In the genomic region with DNA sequence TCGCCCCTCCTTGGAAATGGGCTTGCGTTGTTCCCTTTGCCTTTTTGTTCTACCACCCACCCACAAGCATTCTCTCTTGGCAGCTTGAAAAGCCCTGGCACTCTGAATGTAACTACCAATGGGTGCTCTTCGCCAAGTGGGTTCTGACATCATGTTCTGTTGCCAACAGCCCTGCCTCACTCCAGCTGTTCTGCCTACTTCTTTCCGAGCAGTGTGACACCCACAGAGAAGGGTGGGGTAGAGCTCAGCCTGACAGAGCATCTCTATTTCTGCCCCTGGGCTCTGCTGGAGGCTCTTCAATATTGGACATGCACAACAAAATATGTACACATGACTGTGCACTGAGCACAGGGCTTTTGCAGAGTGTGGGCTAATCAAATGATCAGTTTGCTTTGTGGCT, we compare ENCODE assay signal across 14 cellular contexts. TPM values are rescaled to one million over a fixed set of nuclear protein-coding genes. Genes with fewer than 3 reads are reported as not detected.
DNase-seq lines count a peak whose midpoint lies in the region; ATAC-seq, FAIRE-seq and TF ChIP-seq lines count a peak whose summit lies in the region.
"Had no signal": no experiment of that assay in that cellular context is flagged by ENCODE, and none has a peak within 500 bp of the region (broad histone marks: within the 10 kb centered on the region; RNA-seq: fewer than 3 reads in every experiment).

No MANE protein-coding gene starts in this region.

- H4K20me1 ChIP-seq in keratinocyte (ENCODE audit: control insufficient read depth, extremely low read depth, insufficient read depth, low read length), result no peaks in the 10 kb centered on the region

- dilution Hi-C loops in keratinocyte (cut with MboI; ENCODE audit: extremely low pct_ligation_motif_present, low sequenced_read_pairs), result no loop called here

- H3K4me3 ChIP-seq in choroid plexus epithelial cell (ENCODE audit: low read depth, low read length) (no peak overlapping the region), keratinocyte (ENCODE audit: control insufficient read depth in 2 of 3, extremely low read depth in 1 of 3, insufficient read depth in 2 of 3, low read depth in 1 of 3, low read length in 3 of 3) (no peak overlapping the region)
- H3K4me3 ChIP-seq: cardiac muscle cell, skin epidermis, tibial artery had no signal

- FAIRE-seq in keratinocyte (lab: Jason Lieb, UNC), result peak; percentile 46

- no peaks in the 10 kb centered on the region for H3K9me3 ChIP-seq in keratinocyte (ENCODE audit: control insufficient read depth, low read depth, low read length)

- H3K27me3 Mint-ChIP-seq in stimulated activated naive CD8-positive, alpha-beta T cell treated with anti-CD3 and anti-CD28 coated beads, Interleukin-15, amount 100 ng/mL, for 72 hours, result peaks cover 58% of the 10 kb centered on the region

- H3K9me3 Mint-ChIP-seq in stimulated activated naive CD8-positive, alpha-beta T cell treated with anti-CD3 and anti-CD28 coated beads, Interleukin-15, amount 100 ng/mL, for 72 hours, result no peaks in the 10 kb centered on the region

- H3K79me2 ChIP-seq in keratinocyte (ENCODE audit: control insufficient read depth, insufficient read depth, low read length), result no peaks in the 10 kb centered on the region

- no peak overlapping the region for H3K27ac Mint-ChIP-seq in stimulated activated naive CD8-positive, alpha-beta T cell treated with anti-CD3 and anti-CD28 coated beads, Interleukin-15, amount 100 ng/mL, for 72 hours

- H3K4me1 Mint-ChIP-seq in stimulated activated naive CD8-positive, alpha-beta T cell treated with anti-CD3 and anti-CD28 coated beads, Interleukin-15, amount 100 ng/mL, for 72 hours, result peaks cover 12% of the 10 kb centered on the region

- H3K4me1 ChIP-seq in keratinocyte (ENCODE audit: control insufficient read depth, extremely low read depth, insufficient read depth, low read length), result peaks cover 27% of the 10 kb centered on the region

- no peaks in the 10 kb centered on the region for H3K27me3 ChIP-seq in keratinocyte (ENCODE audit: control insufficient read depth, extremely low read depth, insufficient read depth, low read length)
- H3K27me3 ChIP-seq: tibial artery had no signal

- peak overlapping the region; percentile 25 for H3K4me2 ChIP-seq in keratinocyte (ENCODE audit: control insufficient read depth, extremely low read depth, insufficient read depth, low read depth, low read length)

- ATAC-seq in stimulated activated naive CD8-positive, alpha-beta T cell treated with anti-CD3 and anti-CD28 coated beads, Interleukin-15, Interleukin-2, amounts not matched to agents 100 U/mL and 50 U/mL, for 24 hours, result peak; percentile 19
- ATAC-seq in stimulated activated naive CD8-positive, alpha-beta T cell treated with anti-CD3 and anti-CD28 coated beads, Interleukin-15, amount 100 ng/mL, for 72 hours, result no peak
- ATAC-seq in left lobe of liver (no peak), HG02938 (IDR thresholded peaks at IDR 0.05; ENCODE audit: unreplicated experiment) (no peak)

- DNase-seq in stimulated activated naive CD8-positive, alpha-beta T cell treated with anti-CD3 and anti-CD28 coated beads, Interleukin-15, Interleukin-2, amounts not matched to agents 100 U/mL and 50 U/mL, for 24 hours, result no peak
- no peak for DNase-seq in stimulated activated naive CD8-positive, alpha-beta T cell treated with anti-CD3 and anti-CD28 coated beads, Interleukin-15, amount 100 ng/mL, for 72 hours
- DNase-seq in choroid plexus epithelial cell (ENCODE audit: low read depth) (peak; percentile 32), keratinocyte (ENCODE audit: low read depth, low spot score) (peak; percentile 15), left lobe of liver (ENCODE audit: low spot score) (no peak), dermis blood vessel endothelial cell (no peak)
- no peak for DNase-seq in stimulated activated CD4-positive, alpha-beta T cell treated with anti-CD3 and anti-CD28 coated beads, Interleukin-2, amount 100 ng/mL, for 48 hours
- DNase-seq: DMS 273 treated with DMSO at 0.1 percent for 48 hours, NCI-H2107, tibial artery had no signal

- peaks cover 2% of the 10 kb centered on the region for H3K9me1 ChIP-seq in keratinocyte (ENCODE audit: control insufficient read depth, extremely low read depth, insufficient read depth, low read length)

- no peak overlapping the region for H3K9ac ChIP-seq in keratinocyte (ENCODE audit: control insufficient read depth, extremely low read depth, insufficient read depth, low read length)

- peak overlapping the region; percentile 39 for H3K27ac ChIP-seq in keratinocyte (ENCODE audit: control insufficient read depth, insufficient read depth, low read length)
- H3K27ac ChIP-seq: cardiac muscle cell, tibial artery had no signal

- no peaks in the 10 kb centered on the region for H3K36me3 ChIP-seq in keratinocyte (ENCODE audit: control insufficient read depth in 2 of 2, extremely low read depth in 1 of 2, insufficient read depth in 2 of 2, low read length in 2 of 2)
- H3K36me3 ChIP-seq: cardiac muscle cell, tibial artery had no signal

- no peak overlapping the region for H3K4me3 Mint-ChIP-seq in stimulated activated naive CD8-positive, alpha-beta T cell treated with anti-CD3 and anti-CD28 coated beads, Interleukin-15, amount 100 ng/mL, for 72 hours

- TF ChIP-seq CTCF in choroid plexus epithelial cell (conservative IDR thresholded peaks at IDR 0.05; ENCODE audit: low read depth, low read length), result no peak
- no peak for TF ChIP-seq CTCF in keratinocyte (optimal IDR thresholded peaks at IDR 0.05 in 1 of 3, IDR thresholded peaks at IDR 0.05 in 1 of 3, conservative IDR thresholded peaks at IDR 0.05 in 1 of 3; ENCODE audit: extremely low read depth in 1 of 3, insufficient read depth in 2 of 3, low read length in 3 of 3)

- H2AFZ ChIP-seq in keratinocyte (ENCODE audit: control insufficient read depth, low read length), result peak overlapping the region; percentile 41

RNA-seq across cellular contexts. Expression of a gene that starts 15.6 kb away (rescaled TPM):
- 18.0 to 35.4 TPM (median 23.6 TPM) in 3 replicates for polyA plus RNA-seq in keratinocyte
- 47.6 TPM for polyA plus RNA-seq in keratinocyte (2011; ENCODE audit: low read depth)
- polyA plus RNA-seq in keratinocyte (2011; cell fraction: cytosol; rRNA removed), result 11.3 and 18.6 TPM in 2 replicates
- 20.3 and 31.2 TPM in 2 replicates for polyA plus RNA-seq in keratinocyte (2011; cell fraction: nucleus; rRNA removed)
- polyA plus RNA-seq in keratinocyte (2012; ENCODE audit: low replicate concordance), result 13.1 and 21.2 TPM in 2 replicates
- polyA minus RNA-seq in keratinocyte, result 7.2 to 30.0 TPM (median 15.8 TPM) in 3 replicates
- 16.5 TPM for polyA minus RNA-seq in keratinocyte (2011; cell fraction: cytosol; rRNA and poly(A)+ RNA removed)
- polyA minus RNA-seq in keratinocyte (2011; cell fraction: nucleus; rRNA and poly(A)+ RNA removed), result 12.6 and 17.8 TPM in 2 replicates
- total RNA-seq in left lobe of liver, result 5.0 TPM
- total RNA-seq in dermis blood vessel endothelial cell, result 37.5 and 41.5 TPM in 2 replicates

RNA-seq across cellular contexts. Expression of a gene that starts 20.5 kb away (rescaled TPM):
- polyA plus RNA-seq in keratinocyte, result 0.03 TPM in 1 of 3 replicates, not detected in the others
- polyA plus RNA-seq in keratinocyte (2011; ENCODE audit: low read depth), result not detected
- polyA plus RNA-seq in keratinocyte (2011; cell fraction: cytosol; rRNA removed), result not detected in 2 replicates
- not detected in 2 replicates for polyA plus RNA-seq in keratinocyte (2011; cell fraction: nucleus; rRNA removed)
- polyA plus RNA-seq in keratinocyte (2012; ENCODE audit: low replicate concordance), result not detected in 2 replicates
- not detected in 3 replicates for polyA minus RNA-seq in keratinocyte
- polyA minus RNA-seq in keratinocyte (2011; cell fraction: cytosol; rRNA and poly(A)+ RNA removed), result not detected
- polyA minus RNA-seq in keratinocyte (2011; cell fraction: nucleus; rRNA and poly(A)+ RNA removed), result not detected in 2 replicates
- total RNA-seq in left lobe of liver (not detected), dermis blood vessel endothelial cell (0.47 and 0.85 TPM in 2 replicates)
- total RNA-seq: cardiac muscle cell, epithelial cell of proximal tubule had no signal
- polyA plus RNA-seq: cardiac muscle cell had no signal

RNA-seq across cellular contexts. Expression of a gene that starts 38.2 kb away (rescaled TPM):
- 4.7 to 27.4 TPM (median 17.7 TPM) in 3 replicates for polyA plus RNA-seq in keratinocyte
- 0.55 TPM for polyA plus RNA-seq in keratinocyte (2011; ENCODE audit: low read depth)
- 4.2 and 9.5 TPM in 2 replicates for polyA plus RNA-seq in keratinocyte (2011; cell fraction: cytosol; rRNA removed)
- 7.2 and 9.0 TPM in 2 replicates for polyA plus RNA-seq in keratinocyte (2011; cell fraction: nucleus; rRNA removed)
- 1.1 and 16.6 TPM in 2 replicates for polyA plus RNA-seq in keratinocyte (2012; ENCODE audit: low replicate concordance)
- polyA minus RNA-seq in keratinocyte, result 2.3 to 17.4 TPM (median 4.1 TPM) in 3 replicates
- polyA minus RNA-seq in keratinocyte (2011; cell fraction: cytosol; rRNA and poly(A)+ RNA removed), result 5.8 TPM
- polyA minus RNA-seq in keratinocyte (2011; cell fraction: nucleus; rRNA and poly(A)+ RNA removed), result 2.2 and 3.1 TPM in 2 replicates
- total RNA-seq in left lobe of liver, result 0.45 TPM
- total RNA-seq in dermis blood vessel endothelial cell, result 24.7 and 115 TPM in 2 replicates

Comparison
In these comparisons a context has a peak if more than half of its experiments do, and no peak if none do; other contexts are left out.
1. DNase-seq: peak in choroid plexus epithelial cell (single experiment) and keratinocyte (single experiment); none in stimulated activated naive CD8-positive, alpha-beta T cell treated with anti-CD3 and anti-CD28 coated beads, Interleukin-15, Interleukin-2, amounts not matched to agents 100 U/mL and 50 U/mL, for 24 hours (single experiment), stimulated activated naive CD8-positive, alpha-beta T cell treated with anti-CD3 and anti-CD28 coated beads, Interleukin-15, amount 100 ng/mL, for 72 hours (0 of 2), left lobe of liver (single experiment), dermis blood vessel endothelial cell (single experiment) and stimulated activated CD4-positive, alpha-beta T cell treated with anti-CD3 and anti-CD28 coated beads, Interleukin-2, amount 100 ng/mL, for 48 hours (0 of 2).
2. RNA of a gene that starts 38.2 kb away (total RNA-seq): 24.7 to 115 TPM in dermis blood vessel endothelial cell; 0.45 TPM in left lobe of liver (single experiment); every median in the first group is over 10 times any median in the second.